Comparison of ENCODE assay signal across 9 cellular contexts in the genomic region with DNA sequence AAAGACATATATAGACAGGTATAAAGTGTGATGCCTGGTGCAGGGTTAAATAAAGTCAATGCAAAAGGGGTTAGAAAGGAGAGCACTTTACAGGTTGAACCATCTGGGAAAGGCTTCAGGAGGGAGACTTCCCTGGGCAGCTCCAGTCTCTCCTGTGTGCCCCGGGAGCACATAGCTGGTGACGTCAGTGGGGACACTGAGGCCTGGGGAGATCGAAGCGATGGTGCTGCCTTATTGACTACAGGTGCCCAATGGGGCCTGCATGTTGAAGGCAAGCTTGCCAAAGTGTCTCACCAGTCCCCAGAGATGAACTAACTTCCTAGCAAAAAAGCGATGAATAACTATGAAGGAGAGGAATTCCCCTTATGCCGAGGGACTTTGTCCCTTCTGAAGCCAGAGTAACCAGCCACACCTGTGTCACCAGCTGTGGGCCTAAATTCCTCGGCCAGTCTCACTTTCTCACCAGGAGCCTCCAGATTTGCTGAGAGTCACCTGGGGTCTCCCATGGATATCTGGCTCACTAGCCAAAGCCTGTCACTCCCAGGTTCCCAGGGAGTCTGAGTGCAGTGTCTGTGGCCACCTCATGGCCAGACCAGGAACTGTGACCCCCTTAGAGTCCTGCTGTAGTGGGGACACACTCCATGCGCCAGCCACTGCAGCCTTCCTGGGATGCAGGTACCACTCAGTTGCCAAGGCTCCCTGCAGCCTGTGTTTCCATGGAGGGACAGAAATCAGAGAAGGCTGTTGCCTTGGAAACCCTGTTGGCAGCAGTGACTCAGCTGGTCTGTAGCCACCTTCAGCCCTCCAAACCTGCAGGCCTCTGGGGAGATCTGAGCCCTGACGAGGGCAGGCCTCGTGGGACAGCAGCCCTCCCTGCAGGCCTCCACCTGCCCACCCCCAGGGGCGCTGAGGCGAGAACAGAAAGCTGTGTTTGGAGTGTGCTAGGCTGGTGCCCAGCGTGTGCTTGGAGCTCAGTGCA.
DNase-seq lines count a peak whose midpoint lies in the region; ATAC-seq and TF ChIP-seq lines count a peak whose summit lies in the region.
"Had no signal": no experiment of that assay in that cellular context is flagged by ENCODE, and none has a peak within 500 bp of the region (broad histone marks: within the 10 kb centered on the region; RNA-seq: fewer than 3 reads in every experiment).

No MANE protein-coding gene starts in this region.

- ATAC-seq in HG03135 (IDR thresholded peaks at IDR 0.05; ENCODE audit: unreplicated experiment): no peak

- no peaks in the 10 kb centered on the region for H3K27me3 Mint-ChIP-seq in CD4-positive, alpha-beta memory T cell

- H3K79me2 ChIP-seq in OCI-LY3 (ENCODE audit: low read length): no peaks in the 10 kb centered on the region

- peak; percentile 51 for DNase-seq in Caki2 (ENCODE audit: low read depth)
- no peak for DNase-seq in HFF-Myc (ENCODE audit: extremely low read depth, low read depth)
- DNase-seq in iPS-NIHi7 (ENCODE audit: extremely low spot score): peak; percentile 58
- DNase-seq in stimulated activated CD4-positive, alpha-beta T cell treated with anti-CD3 and anti-CD28 coated beads, Interleukin-1b, Interleukin-23, amount 100 ng/mL, for 48 hours: no peak
- no peak for DNase-seq in CD4-positive, alpha-beta memory T cell
- no peak for DNase-seq in activated naive CD4-positive, alpha-beta T cell (lab: John Stamatoyannopoulos, UW)

- TF ChIP-seq CTCF in HFF-Myc (IDR thresholded peaks at IDR 0.05; ENCODE audit: low read depth, low read length, missing control alignments) (peak; percentile 34), OCI-LY3 (IDR thresholded peaks at IDR 0.05; ENCODE audit: low read depth, low read length) (peak; percentile 47)

- H2AFZ ChIP-seq in OCI-LY3 (ENCODE audit: low read depth, low read length): no peak overlapping the region

- H3K4me1 Mint-ChIP-seq in CD4-positive, alpha-beta memory T cell: no peaks in the 10 kb centered on the region

- H3K27ac Mint-ChIP-seq in CD4-positive, alpha-beta memory T cell: peak overlapping the region in 1 of 7 donors; percentile 19

- H3K27me3 ChIP-seq in OCI-LY3 (ENCODE audit: low read depth, low read length): no peaks in the 10 kb centered on the region
- H3K27me3 ChIP-seq in CD4-positive, alpha-beta memory T cell (ENCODE audit: insufficient read depth, low read length): no peaks in the 10 kb centered on the region
- H3K27me3 ChIP-seq: adrenal gland had no signal

- peak overlapping the region; percentile 7; the same call in 1 of the 2 replicates for H3K27ac ChIP-seq in OCI-LY3 (ENCODE audit: low read length)
- no peak overlapping the region for H3K27ac ChIP-seq in CD4-positive, alpha-beta memory T cell (ENCODE audit: low read depth, low read length)
- H3K27ac ChIP-seq: adrenal gland had no signal

- peaks cover 9 to 21% of the 10 kb centered on the region in 2 donors for H3K36me3 Mint-ChIP-seq in CD4-positive, alpha-beta memory T cell

- peaks cover 5% of the 10 kb centered on the region; the same call in 1 of the 2 replicates for H3K9me3 ChIP-seq in OCI-LY3 (ENCODE audit: insufficient read depth, low read length)
- H3K9me3 ChIP-seq in CD4-positive, alpha-beta memory T cell (ENCODE audit: control insufficient read depth in 1 of 2, low read length in 2 of 2): no peaks in the 10 kb centered on the region
- H3K9me3 ChIP-seq: adrenal gland had no signal

- H3K4me1 ChIP-seq in OCI-LY3 (ENCODE audit: low read length): peaks cover 30% of the 10 kb centered on the region
- H3K4me1 ChIP-seq in CD4-positive, alpha-beta memory T cell (ENCODE audit: insufficient read depth, low read length): no peaks in the 10 kb centered on the region

- in situ Hi-C loops in Caki2 (cut with HindIII; ENCODE audit: low pct_unique_long_range_greater_than_20kb, low sequenced_read_pairs): no loop called here

- no peak overlapping the region for H3K9ac ChIP-seq in OCI-LY3 (ENCODE audit: low read length)

- H3K4me3 ChIP-seq in HFF-Myc (replicated peaks; ENCODE audit: low read depth, low read length): no peak overlapping the region
- H3K4me3 ChIP-seq in OCI-LY3 (ENCODE audit: low read length): no peak overlapping the region
- H3K4me3 ChIP-seq in CD4-positive, alpha-beta memory T cell (ENCODE audit: low read length in 2 of 2): no peak overlapping the region
- H3K4me3 ChIP-seq: adrenal gland had no signal

- H3K9me3 Mint-ChIP-seq in CD4-positive, alpha-beta memory T cell: peaks cover 3 to 23% (median 8%) of the 10 kb centered on the region in 8 donors

- H3K4me3 Mint-ChIP-seq in CD4-positive, alpha-beta memory T cell: no peak overlapping the region

- intact Hi-C loops in CD4-positive, alpha-beta memory T cell (cut with micrococcal nuclease): no loop called here

- CTCF ChIA-PET in CD4-positive, alpha-beta memory T cell (lab: Charles Lee; ENCODE audit: partially characterized antibody): no interaction called here

- POLR2A ChIA-PET in CD4-positive, alpha-beta memory T cell (lab: Charles Lee; ENCODE audit: partially characterized antibody): no interaction called here

- peaks cover 24% of the 10 kb centered on the region for H3K36me3 ChIP-seq in OCI-LY3 (replicated peaks; ENCODE audit: low read depth, low read length)
- no peaks in the 10 kb centered on the region for H3K36me3 ChIP-seq in CD4-positive, alpha-beta memory T cell (ENCODE audit: insufficient read depth, low read length)

- H3K4me2 ChIP-seq in OCI-LY3 (ENCODE audit: low read length): peak overlapping the region; percentile 8

- peaks cover 13% of the 10 kb centered on the region for H4K20me1 ChIP-seq in OCI-LY3 (ENCODE audit: insufficient read depth, low read length)

Comparison
In these comparisons a context has a peak if more than half of its experiments do, and no peak if none do; other contexts are left out.
1. DNase-seq: peak in Caki2 (single experiment) and iPS-NIHi7 (single experiment); none in HFF-Myc (single experiment), stimulated activated CD4-positive, alpha-beta T cell treated with anti-CD3 and anti-CD28 coated beads, Interleukin-1b, Interleukin-23, amount 100 ng/mL, for 48 hours (single experiment), CD4-positive, alpha-beta memory T cell (0 of 5) and activated naive CD4-positive, alpha-beta T cell (0 of 4).